In genomic region chr11:106077609-106078517, GRCh38 we compare ENCODE assay signal across 8 cellular contexts. TPM values are rescaled to one million over a fixed set of nuclear protein-coding genes. Genes with fewer than 3 reads are reported as not detected.
DNase-seq lines count a peak whose midpoint lies in the region; ATAC-seq and TF ChIP-seq lines count a peak whose summit lies in the region.

TSS of gene AASDHPPT (plus strand) at chr11:106077662. CDS start at chr11:106077711, 49 bp downstream.

- ATAC-seq in GM21381 (IDR thresholded peaks at IDR 0.05; ENCODE audit: unreplicated experiment) = peak; percentile 16
- peak; percentile 0 for ATAC-seq in HG03575 (IDR thresholded peaks at IDR 0.05; ENCODE audit: extremely low read depth, insufficient number of reproducible peaks, low FRiP score, unreplicated experiment)

- no peaks in the 10 kb centered on the region for H3K27me3 ChIP-seq in dorsolateral prefrontal cortex

- intact Hi-C loops in dorsolateral prefrontal cortex (cut with DNase I) = loop anchor here (2.0 to 10.0 kb wide), 6 partner anchors 55 to 939 kb away; partner anchors contain the start of genes MSANTD4 (in 2 of the 2) and GUCY1A2 (in 1 of the 2)
- intact Hi-C loops in lower leg skin (cut with DNase I; ENCODE audit: low total_unique reads) = no loop called here

- WGBS in lower leg skin, 2 donors = 0 to 1% methylated on average over 32 to 45 of the region's 55 CpGs

- peak in 1 of 2 donors; percentile 28 for TF ChIP-seq POLR2A in lower leg skin (IDR thresholded peaks at IDR 0.05)

- CTCF ChIA-PET in RWPE1 (lab: Yijun Ruan, JAX) = interaction anchor here (0.5 to 1.6 kb wide), 2 partner anchors 10 to 21 kb away, joined by 3 to 4 read pairs; no protein-coding TSS in a partner anchor

- peak within 1 kb of the TSS; percentile 87 for H3K27ac ChIP-seq in RWPE1
- H3K27ac ChIP-seq in dorsolateral prefrontal cortex = peak within 1 kb of the TSS; percentile 92 to 100 (median 99)

- DNase-seq in NCI-H1436 (lab: John Stamatoyannopoulos, UW) (peak; percentile 14), NCI-H1436 treated with DMSO at 0.1 percent for 48 hours (lab: John Stamatoyannopoulos, UW) (no peak), RWPE1 (ENCODE audit: low spot score) (peak; percentile 10), dorsolateral prefrontal cortex (peak in 1 of 10 donors; percentile 40), lower leg skin (ENCODE audit: low spot score in 2 of 2) (no peak)

- POLR2A ChIA-PET in RWPE1 (lab: Yijun Ruan, JAX; ENCODE audit: low non-redundant PET) = no interaction called here

- TF ChIP-seq CTCF in RWPE1 (conservative IDR thresholded peaks at IDR 0.05; ENCODE audit: low read depth) (no peak), dorsolateral prefrontal cortex (IDR thresholded peaks at IDR 0.05 in 54 of 56, conservative IDR thresholded peaks at IDR 0.05 in 2 of 56; ENCODE audit: low read depth in 1 of 56, partially characterized antibody in 56 of 56) (peak in 6 of 56 donors; percentile 0 to 20 (median 10)), lower leg skin (IDR thresholded peaks at IDR 0.05) (no peak), subcutaneous adipose tissue (IDR thresholded peaks at IDR 0.05; ENCODE audit: low read depth) (no peak)

- H3K4me3 ChIP-seq in dorsolateral prefrontal cortex = peak within 1 kb of the TSS; percentile 54 to 98 (median 87)
- peak within 1 kb of the TSS; percentile 69 for H3K4me3 ChIP-seq in lower leg skin (ENCODE audit: low read depth, poor library complexity, severe bottlenecking)

RNA-seq across cellular contexts. Expression of gene AASDHPPT, which starts in this region (rescaled TPM):
- total RNA-seq in dorsolateral prefrontal cortex (100 to 1,000 TPM in 44 of 120 experiments, 10 to 100 TPM in 76; 32.5 to 140 (median 94.1) TPM), lower leg skin (10 to 100 TPM; 30.5 to 48.2 (median 37.2) TPM), subcutaneous adipose tissue (10 to 100 TPM; 31.4 to 47.6 (median 37.0) TPM)

Comparison
In these comparisons a context has a peak if more than half of its experiments do, and no peak if none do; other contexts are left out.
1. DNase-seq: peak in NCI-H1436 (single experiment) and RWPE1 (single experiment); none in NCI-H1436 treated with DMSO at 0.1 percent for 48 hours (single experiment) and lower leg skin (0 of 2).